ENCODE assay signal across 20 cellular contexts in genomic region chr3:117788499-117788898, GRCh38.
A peak's percentile ranks its signal among the peaks of the same experiment; 100 is the strongest.
DNase-seq lines count a peak whose midpoint lies in the region; ATAC-seq and TF ChIP-seq lines count a peak whose summit lies in the region.
"Had no signal": no experiment of that assay in that cellular context is flagged by ENCODE, and none has a peak within 500 bp of the region (broad histone marks: within the 10 kb centered on the region; RNA-seq: fewer than 3 reads in every experiment).

No MANE protein-coding gene starts in this region.

- H3K9ac ChIP-seq in HUES64 (ENCODE audit: low read depth, low read length) = no peak overlapping the region
- no peak overlapping the region for H3K9ac ChIP-seq in endodermal cell (ENCODE audit: extremely low read depth, low read length, poor library complexity, severe bottlenecking)
- peak overlapping the region; percentile 15 for H3K9ac ChIP-seq in neural cell (ENCODE audit: low read length)

- H3K9me3 ChIP-seq in HUES64 (ENCODE audit: insufficient read depth, low read depth, low read length) (no peaks in the 10 kb centered on the region), endodermal cell (ENCODE audit: control insufficient read depth, low read length) (no peaks in the 10 kb centered on the region), neural cell (ENCODE audit: low read length) (no peaks in the 10 kb centered on the region), esophagus muscularis mucosa (no peaks in the 10 kb centered on the region)
- H3K9me3 ChIP-seq: SJSA1 had no signal

- H3K27me3 ChIP-seq in HUES64 (ENCODE audit: insufficient read depth, low read length) (no peaks in the 10 kb centered on the region), endodermal cell (ENCODE audit: control insufficient read depth, insufficient read depth, low read length, poor library complexity, severe bottlenecking) (no peaks in the 10 kb centered on the region), neural cell (ENCODE audit: insufficient read depth, low read depth, low read length) (no peaks in the 10 kb centered on the region), esophagus muscularis mucosa (peaks cover 0 to 5% (median under 1%) of the 10 kb centered on the region in 4 donors)
- H3K27me3 ChIP-seq: SJSA1 had no signal

- H3K4me3 Mint-ChIP-seq in endodermal cell = no peak overlapping the region
- H3K4me3 Mint-ChIP-seq: CD4-positive, alpha-beta T cell had no signal

- intact Hi-C loops in esophagus muscularis mucosa (cut with DNase I) = no loop called here

- H3K27ac ChIP-seq in HUES64 (ENCODE audit: low read depth, low read length) (peak overlapping the region; percentile 5; the same call in 1 of the 2 replicates), endodermal cell (ENCODE audit: low read depth, low read length) (no peak overlapping the region), neural cell (ENCODE audit: low read length) (peak overlapping the region; percentile 66), esophagus muscularis mucosa (replicated peaks in 1 of 4) (no peak overlapping the region)
- H3K27ac ChIP-seq: HL-60, SJSA1 had no signal

- H4K20me1 ChIP-seq in neural cell (ENCODE audit: insufficient read depth) = no peaks in the 10 kb centered on the region

- peaks cover 6% of the 10 kb centered on the region for H3F3A ChIP-seq in neural cell (ENCODE audit: insufficient read depth, low read length, poor library complexity, severe bottlenecking)

- TF ChIP-seq RAD21 in neural cell (conservative IDR thresholded peaks at IDR 0.05) = no peak

- TF ChIP-seq EP300 in neural cell (conservative IDR thresholded peaks at IDR 0.05; ENCODE audit: poor library complexity, severe bottlenecking) (no peak), esophagus muscularis mucosa (IDR thresholded peaks at IDR 0.05) (no peak)

- no peak overlapping the region for H2AFZ ChIP-seq in neural cell (ENCODE audit: low read depth, low read length)

- no peaks in the 10 kb centered on the region for H3K36me3 Mint-ChIP-seq in endodermal cell (ENCODE audit: low read depth)

- DNase-seq in ELF-1 (ENCODE audit: low read depth, low spot score) (peak; percentile 43), endodermal cell (peak; percentile 51), DMS79 treated with DMSO at 0.1 percent for 48 hours (lab: John Stamatoyannopoulos, UW) (no peak), esophagus muscularis mucosa (ENCODE audit: extremely low spot score) (no peak)
- DNase-seq in activated CD4-positive, alpha-beta T cell treated with anti-CD3 and anti-CD28 coated beads for 1 hour = no peak
- DNase-seq: AML-193; CD4-positive, alpha-beta T cell; DND-41; GF-D8; MV-4-11; NCI-H2029; NCI-H2171 treated with DMSO at 0.1 percent for 48 hours; NCI-H774; SW 1271 had no signal

- no peak overlapping the region for H3K4me2 ChIP-seq in neural cell (ENCODE audit: low read length)

- H3K4me1 Mint-ChIP-seq in endodermal cell = peaks cover 19% of the 10 kb centered on the region

- no peak for ATAC-seq in GM19328 (IDR thresholded peaks at IDR 0.05; ENCODE audit: unreplicated experiment)
- ATAC-seq: K562 had no signal

- H3K27ac Mint-ChIP-seq in endodermal cell = no peak overlapping the region
- H3K27ac Mint-ChIP-seq: CD4-positive, alpha-beta T cell had no signal

- H3K9me3 Mint-ChIP-seq in endodermal cell = no peaks in the 10 kb centered on the region

- H3K36me3 ChIP-seq in HUES64 (ENCODE audit: insufficient read depth, low read length) = no peaks in the 10 kb centered on the region
- no peaks in the 10 kb centered on the region for H3K36me3 ChIP-seq in endodermal cell (ENCODE audit: control insufficient read depth, insufficient read depth, low read length)
- H3K36me3 ChIP-seq in neural cell (ENCODE audit: insufficient read depth, low read length) = no peaks in the 10 kb centered on the region
- no peaks in the 10 kb centered on the region for H3K36me3 ChIP-seq in esophagus muscularis mucosa
- H3K36me3 ChIP-seq: SJSA1 had no signal

- TF ChIP-seq CTCF in endodermal cell (conservative IDR thresholded peaks at IDR 0.05) (no peak), neural cell (IDR thresholded peaks at IDR 0.05; ENCODE audit: poor library complexity, severe bottlenecking) (no peak), esophagus muscularis mucosa (IDR thresholded peaks at IDR 0.05) (no peak)

- peaks cover 36% of the 10 kb centered on the region for H3K4me1 ChIP-seq in HUES64 (ENCODE audit: insufficient read depth, low read length)
- H3K4me1 ChIP-seq in endodermal cell (ENCODE audit: control insufficient read depth, insufficient read depth, low read length) = peaks cover 9% of the 10 kb centered on the region
- peaks cover 0 to 6% (median 0%) of the 10 kb centered on the region in 4 donors for H3K4me1 ChIP-seq in esophagus muscularis mucosa
- H3K4me1 ChIP-seq: SJSA1 had no signal

- no peaks in the 10 kb centered on the region for H3K79me2 ChIP-seq in neural cell (replicated peaks; ENCODE audit: insufficient read depth, low read length)

- H3K4me3 ChIP-seq in HUES64 (ENCODE audit: low read length) (no peak overlapping the region), endodermal cell (ENCODE audit: low read length) (no peak overlapping the region), neural cell (ENCODE audit: low read length) (peak overlapping the region; percentile 4), esophagus muscularis mucosa (no peak overlapping the region)
- H3K4me3 ChIP-seq: K562, SJSA1 had no signal

- no peak for TF ChIP-seq POLR2A in esophagus muscularis mucosa (IDR thresholded peaks at IDR 0.05; ENCODE audit: low read depth)

- WGBS in HUES64 = 73% methylated on average over 3 of the region's 3 CpGs
- WGBS in endodermal cell (ENCODE audit: insufficient coverage in 1 of 2, insufficient read length in 1 of 2), 2 experiments = 69 to 95% methylated on average over 3 of the region's 3 CpGs
- 85% methylated on average over 3 of the region's 3 CpGs for WGBS in esophagus muscularis mucosa

- H3K27me3 Mint-ChIP-seq in endodermal cell (ENCODE audit: insufficient read depth) = no peaks in the 10 kb centered on the region
- H3K27me3 Mint-ChIP-seq: CD4-positive, alpha-beta T cell had no signal

- no peaks in the 10 kb centered on the region for H3K9me2 ChIP-seq in neural cell (ENCODE audit: insufficient read depth, low read length)

TF ChIP-seq in neural cell, 6 proteins besides CTCF, POLR2A, EP300 and RAD21:
- TF ChIP-seq EZH2 (IDR thresholded peaks at IDR 0.05; ENCODE audit: borderline replicate concordance, insufficient read depth, low read length, poor library complexity, severe bottlenecking) (no peak), MXI1 (conservative IDR thresholded peaks at IDR 0.05; ENCODE audit: poor library complexity, severe bottlenecking) (no peak), REST (IDR thresholded peaks at IDR 0.05; ENCODE audit: borderline replicate concordance) (no peak), POLR2AphosphoS5 (IDR thresholded peaks at IDR 0.05) (no peak), SMC3 (conservative IDR thresholded peaks at IDR 0.05; ENCODE audit: poor library complexity) (no peak), TAF1 (IDR thresholded peaks at IDR 0.05; ENCODE audit: low read depth) (no peak)

Comparison
In these comparisons a context has a peak if more than half of its experiments do, and no peak if none do; other contexts are left out.
1. DNase-seq: peak in ELF-1 (single experiment) and endodermal cell (single experiment); none in activated CD4-positive, alpha-beta T cell treated with anti-CD3 and anti-CD28 coated beads for 1 hour (single experiment), DMS79 treated with DMSO at 0.1 percent for 48 hours (single experiment) and esophagus muscularis mucosa (single experiment).
2. H3K27ac ChIP-seq: peak in HUES64 (single experiment) and neural cell (single experiment); none in endodermal cell (single experiment) and esophagus muscularis mucosa (0 of 4).